Comparison of ENCODE assay signal across 8 cellular contexts in the genomic region with DNA sequence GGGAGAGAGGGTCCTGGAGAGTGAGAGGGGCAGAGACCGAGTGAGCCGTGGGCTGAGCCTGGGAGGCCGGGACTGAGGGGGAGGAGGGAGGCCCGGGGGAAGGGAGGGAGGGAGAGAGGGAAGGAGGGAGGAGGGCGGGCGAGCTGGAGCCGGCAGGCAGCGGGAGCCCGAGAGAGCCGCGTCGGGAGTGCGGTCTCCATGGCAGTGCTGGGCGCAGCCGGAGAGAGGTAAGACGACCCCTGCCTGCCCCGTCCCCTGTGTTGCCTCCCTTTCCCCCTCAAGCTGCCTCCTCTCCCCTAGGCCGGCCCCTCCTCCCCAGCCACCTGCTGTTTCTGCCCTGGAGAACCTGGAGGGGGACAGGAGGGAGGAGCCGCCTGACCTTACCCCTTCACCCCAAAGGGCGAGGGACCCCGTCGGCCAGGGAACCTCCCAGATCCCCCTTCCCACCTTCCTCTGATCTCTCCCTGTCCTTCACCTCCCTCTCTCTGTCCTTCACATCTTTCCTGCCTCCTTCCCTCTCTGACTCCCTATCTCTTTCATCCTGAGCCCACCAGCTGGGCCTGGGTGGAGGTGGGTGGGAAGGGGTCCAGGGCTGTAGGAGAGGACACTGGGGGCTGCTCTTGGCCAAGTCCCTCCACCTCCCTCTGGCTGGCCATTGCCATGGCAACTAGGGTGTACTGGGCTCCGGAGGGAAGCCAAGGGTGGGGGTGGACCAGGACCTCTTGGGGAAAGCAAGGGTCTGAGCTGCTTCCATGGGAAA.
A peak's percentile ranks its signal among the peaks of the same experiment; 100 is the strongest.
DNase-seq lines count a peak whose midpoint lies in the region; ATAC-seq and TF ChIP-seq lines count a peak whose summit lies in the region.

A gene with protein sequence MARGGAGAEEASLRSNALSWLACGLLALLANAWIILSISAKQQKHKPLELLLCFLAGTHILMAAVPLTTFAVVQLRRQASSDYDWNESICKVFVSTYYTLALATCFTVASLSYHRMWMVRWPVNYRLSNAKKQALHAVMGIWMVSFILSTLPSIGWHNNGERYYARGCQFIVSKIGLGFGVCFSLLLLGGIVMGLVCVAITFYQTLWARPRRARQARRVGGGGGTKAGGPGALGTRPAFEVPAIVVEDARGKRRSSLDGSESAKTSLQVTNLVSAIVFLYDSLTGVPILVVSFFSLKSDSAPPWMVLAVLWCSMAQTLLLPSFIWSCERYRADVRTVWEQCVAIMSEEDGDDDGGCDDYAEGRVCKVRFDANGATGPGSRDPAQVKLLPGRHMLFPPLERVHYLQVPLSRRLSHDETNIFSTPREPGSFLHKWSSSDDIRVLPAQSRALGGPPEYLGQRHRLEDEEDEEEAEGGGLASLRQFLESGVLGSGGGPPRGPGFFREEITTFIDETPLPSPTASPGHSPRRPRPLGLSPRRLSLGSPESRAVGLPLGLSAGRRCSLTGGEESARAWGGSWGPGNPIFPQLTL (plus strand): TSS at position 148 of the 760 bp plus-strand sequence. CDS start 2,078 bp downstream, outside the sequence.

- POLR2A ChIA-PET in GM10248 (lab: Yijun Ruan, JAX) = no interaction called here

- CTCF ChIA-PET in GM10248 (lab: Yijun Ruan, JAX) = interaction anchor here (0.9 to 7.6 kb wide), 9 partner anchors 9 to 89 kb away, joined by 3 to 42 read pairs (median 6); a partner anchor contains a TSS

- DNase-seq in NCI-H2029 (lab: John Stamatoyannopoulos, UW) (peak; percentile 10), NCI-H2029 treated with DMSO at 0.1 percent for 48 hours (lab: John Stamatoyannopoulos, UW) (no peak), NCI-H1694 treated with DMSO at 0.1 percent for 48 hours (lab: John Stamatoyannopoulos, UW) (peak; percentile 59), astrocyte of the hippocampus (ENCODE audit: low read depth, low spot score) (peak; percentile 79), retinal pigment epithelial cell (ENCODE audit: low read depth) (no peak), GM10248 (ENCODE audit: extremely low spot score) (no peak)

- no peak for ATAC-seq in HG03097 (IDR thresholded peaks at IDR 0.05; ENCODE audit: low FRiP score, unreplicated experiment)

- TF ChIP-seq CTCF in retinal pigment epithelial cell (conservative IDR thresholded peaks at IDR 0.05; ENCODE audit: low read depth, low read length) (no peak), GM10248 (IDR thresholded peaks at IDR 0.05; ENCODE audit: control extremely low read depth, extremely low read depth, low read depth, missing control alignments) (no peak)

- H3K4me3 ChIP-seq in iPS-11a (ENCODE audit: low read depth, low read length) (peak within 1 kb of the TSS; percentile 60), retinal pigment epithelial cell (ENCODE audit: low read length) (peak within 1 kb of the TSS; percentile 47)

Comparison
In these comparisons a context has a peak if more than half of its experiments do, and no peak if none do; other contexts are left out.
1. DNase-seq: peak in NCI-H2029 (single experiment), NCI-H1694 treated with DMSO at 0.1 percent for 48 hours (single experiment) and astrocyte of the hippocampus (single experiment); none in NCI-H2029 treated with DMSO at 0.1 percent for 48 hours (single experiment), retinal pigment epithelial cell (single experiment) and GM10248 (single experiment).